8 cellular contexts compared by ENCODE assay signal in the genomic region with DNA sequence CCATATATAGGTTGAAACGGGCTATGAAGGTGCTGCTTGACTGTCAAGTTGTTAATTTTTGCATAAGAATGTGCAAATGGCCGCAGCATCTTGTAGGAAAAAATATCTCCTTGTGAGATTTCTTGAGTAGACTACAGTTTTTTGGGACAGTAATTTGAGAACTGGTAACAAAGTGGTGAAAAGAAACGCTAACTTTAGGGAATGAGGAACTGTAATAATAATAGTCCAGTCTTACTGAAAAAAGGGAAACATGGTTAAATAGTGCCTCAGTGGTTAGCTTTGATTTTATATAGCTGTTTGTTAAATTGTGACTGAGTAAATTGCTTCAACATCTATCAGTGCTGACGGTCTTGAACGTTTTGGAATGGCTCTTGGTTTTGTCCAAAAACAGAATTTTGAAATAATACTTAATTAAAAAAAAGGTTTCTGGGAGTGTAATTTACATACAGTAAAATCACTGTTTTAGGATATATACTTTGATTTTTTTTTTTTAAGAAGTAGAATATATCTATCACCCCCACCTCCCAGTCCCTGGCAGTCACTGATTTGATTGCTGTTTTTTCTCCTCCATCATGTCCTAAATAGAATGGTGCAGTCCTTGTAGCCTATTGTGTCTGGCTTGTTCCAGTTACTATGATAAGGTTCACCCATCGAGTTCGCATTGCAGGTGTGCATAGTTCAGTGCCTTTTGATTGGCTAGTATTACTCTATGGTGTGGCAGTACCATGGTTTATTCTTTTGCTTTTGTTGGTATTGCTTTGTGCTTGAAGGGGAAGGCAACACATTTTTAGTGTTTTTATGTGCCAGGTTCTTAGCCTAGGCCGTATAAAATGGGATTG. TPM values are rescaled to one million over a fixed set of nuclear protein-coding genes. Genes with fewer than 3 reads are reported as not detected.
DNase-seq lines count a peak whose midpoint lies in the region; ATAC-seq and TF ChIP-seq lines count a peak whose summit lies in the region.

No MANE protein-coding gene starts in this region.

- DNase-seq in Calu3 (no peak), OCI-LY7 (ENCODE audit: low spot score) (peak; percentile 37), endodermal cell (no peak), neuronal stem cell (ENCODE audit: low spot score) (no peak), NCI-H446 treated with DMSO at 0.1 percent for 48 hours (lab: John Stamatoyannopoulos, UW) (no peak), dedifferentiated amniotic fluid mesenchymal stem cell (ENCODE audit: extremely low spot score) (no peak)

- WGBS in endodermal cell (ENCODE audit: insufficient coverage in 1 of 2, insufficient read length in 1 of 2), 2 experiments: 42 to 43% methylated on average over 3 to 8 of the region's 8 CpGs
- no CpG with 5 or more reads among the region's 8 CpGs for WGBS in neuronal stem cell (ENCODE audit: extremely low coverage in 2 of 2, insufficient read length in 2 of 2, insufficient replicate concordance in 1 of 2), 2 donors

- H2BK5ac ChIP-seq in neuronal stem cell (ENCODE audit: low read length): no peak overlapping the region

- H3K4me3 ChIP-seq in OCI-LY7 (ENCODE audit: low read depth, low read length, poor library complexity, severe bottlenecking): peak overlapping the region; percentile 92
- H3K4me3 ChIP-seq in endodermal cell (ENCODE audit: low read length): peak overlapping the region; percentile 88
- H3K4me3 ChIP-seq in neuronal stem cell (ENCODE audit: low read length in 2 of 2): peak overlapping the region in 1 of 2 donors; percentile 95

- H3K27me3 ChIP-seq in endodermal cell (ENCODE audit: control insufficient read depth, insufficient read depth, low read length, poor library complexity, severe bottlenecking) (no peaks in the 10 kb centered on the region), neuronal stem cell (ENCODE audit: control insufficient read depth in 3 of 3, insufficient read depth in 3 of 3, low read depth in 1 of 3, low read length in 3 of 3) (no peaks in the 10 kb centered on the region)

- POLR2A ChIA-PET in OCI-LY7 (lab: Charles Lee): interaction anchor here (0.5 to 1.9 kb wide), 2 partner anchors 17 to 268 kb away, joined by 3 to 10 read pairs; no protein-coding TSS in a partner anchor

- H2AK5ac ChIP-seq in neuronal stem cell (ENCODE audit: low read depth, low read length): no peak overlapping the region

- H3K27ac Mint-ChIP-seq in Calu3 (ENCODE audit: unreplicated experiment) (peak overlapping the region; percentile 93), endodermal cell (peak overlapping the region; percentile 53)

- ATAC-seq in HG02884 (IDR thresholded peaks at IDR 0.05; ENCODE audit: unreplicated experiment) (no peak), GM19324 (IDR thresholded peaks at IDR 0.05; ENCODE audit: low FRiP score, unreplicated experiment) (no peak)

- H3K27ac ChIP-seq in OCI-LY7 (ENCODE audit: low read depth, low read length, poor library complexity, severe bottlenecking): no peak overlapping the region
- no peak overlapping the region for H3K27ac ChIP-seq in endodermal cell (ENCODE audit: low read depth, low read length)
- H3K27ac ChIP-seq in neuronal stem cell (replicated peaks; ENCODE audit: low read length): no peak overlapping the region

- intact Hi-C loops in Calu3 (cut with micrococcal nuclease; ENCODE audit: unreplicated experiment): loop anchor here (10.0 kb wide), 1 partner anchor 129 kb away; a partner anchor contains a TSS
- intact Hi-C loops in OCI-LY7 (cut with micrococcal nuclease; ENCODE audit: unreplicated experiment): loop anchor here (10.0 kb wide), 3 partner anchors 1651 to 1851 kb away; a partner anchor contains a TSS

- H2BK12ac ChIP-seq in neuronal stem cell (ENCODE audit: low read length): no peak overlapping the region

- H3K4me2 ChIP-seq in OCI-LY7 (ENCODE audit: low read length) (peak overlapping the region; percentile 89), neuronal stem cell (ENCODE audit: insufficient read depth, low read length, poor library complexity, severe bottlenecking) (peak overlapping the region; percentile 20)

- no peak overlapping the region for H4K8ac ChIP-seq in neuronal stem cell (ENCODE audit: low read depth, low read length)

- no peak overlapping the region for H4K91ac ChIP-seq in neuronal stem cell (ENCODE audit: low read depth, low read length, poor library complexity)

- H3K4me1 Mint-ChIP-seq in Calu3 (ENCODE audit: low read depth, unreplicated experiment) (peaks cover 57% of the 10 kb centered on the region), endodermal cell (peaks cover 46% of the 10 kb centered on the region)

- H3K23ac ChIP-seq in neuronal stem cell (ENCODE audit: low read depth, low read length, poor library complexity): no peak overlapping the region

- no peaks in the 10 kb centered on the region for H3K9me3 Mint-ChIP-seq in Calu3 (ENCODE audit: low read depth, unreplicated experiment)
- H3K9me3 Mint-ChIP-seq in endodermal cell: no peaks in the 10 kb centered on the region

- H3K14ac ChIP-seq in neuronal stem cell (ENCODE audit: low read length): no peak overlapping the region

- peak overlapping the region; percentile 95 for H3K9ac ChIP-seq in endodermal cell (ENCODE audit: extremely low read depth, low read length, poor library complexity, severe bottlenecking)
- no peak overlapping the region for H3K9ac ChIP-seq in neuronal stem cell (ENCODE audit: low read depth, low read length, poor library complexity)

- H3K4me3 Mint-ChIP-seq in Calu3 (ENCODE audit: low read depth, unreplicated experiment) (peak overlapping the region; percentile 80), endodermal cell (peak overlapping the region; percentile 91)

- peaks cover 77% of the 10 kb centered on the region for H3K79me2 ChIP-seq in OCI-LY7 (ENCODE audit: insufficient read depth, low read depth, low read length)

- no peaks in the 10 kb centered on the region for H3K27me3 Mint-ChIP-seq in Calu3 (ENCODE audit: unreplicated experiment)
- H3K27me3 Mint-ChIP-seq in endodermal cell (ENCODE audit: insufficient read depth): no peaks in the 10 kb centered on the region

- peaks cover 5% of the 10 kb centered on the region for H3K79me1 ChIP-seq in neuronal stem cell (ENCODE audit: low read depth, low read length)

- CTCF ChIA-PET in Calu3 (lab: Charles Lee) (interaction anchor here (1.0 kb wide), 1 partner anchor 85 kb away, joined by 3 read pairs; no protein-coding TSS in a partner anchor), OCI-LY7 (lab: Charles Lee; ENCODE audit: unreplicated experiment) (no interaction called here)

- no peak overlapping the region for H2BK15ac ChIP-seq in neuronal stem cell (ENCODE audit: low read length)

- no peak overlapping the region for H2BK120ac ChIP-seq in neuronal stem cell (ENCODE audit: low read depth, low read length)

- no TSS peak for BruUV-seq in Calu3 (replicated peaks; lab: Mats Ljungman, UMichigan)
- BruUV-seq in OCI-LY7 (replicated peaks; lab: Mats Ljungman, UMichigan): no TSS peak

- H2AFZ ChIP-seq in OCI-LY7 (ENCODE audit: low read length) (no peak overlapping the region), neuronal stem cell (ENCODE audit: low read length) (no peak overlapping the region)

- peaks cover 53% of the 10 kb centered on the region for H4K20me1 ChIP-seq in OCI-LY7 (ENCODE audit: insufficient read depth, low read length)

- H3K36me3 ChIP-seq in OCI-LY7 (ENCODE audit: insufficient read depth, low read length): peaks cover 67% of the 10 kb centered on the region
- H3K36me3 ChIP-seq in endodermal cell (ENCODE audit: control insufficient read depth, insufficient read depth, low read length): peaks cover 58% of the 10 kb centered on the region
- peaks cover 5 to 66% of the 10 kb centered on the region in 2 donors for H3K36me3 ChIP-seq in neuronal stem cell (replicated peaks in 1 of 2; ENCODE audit: control insufficient read depth in 2 of 2, insufficient read depth in 2 of 2, low read length in 2 of 2)

- H3K36me3 Mint-ChIP-seq in Calu3 (ENCODE audit: insufficient read depth, unreplicated experiment) (peaks cover 92% of the 10 kb centered on the region), endodermal cell (ENCODE audit: low read depth) (peaks cover 47% of the 10 kb centered on the region)

- H3K18ac ChIP-seq in neuronal stem cell (ENCODE audit: low read length): no peak overlapping the region

- H3K9me2 ChIP-seq in OCI-LY7 (ENCODE audit: insufficient read depth, low read length): no peaks in the 10 kb centered on the region

- TF ChIP-seq CTCF in Calu3 (IDR thresholded peaks at IDR 0.05; ENCODE audit: unreplicated experiment) (no peak), OCI-LY7 (conservative IDR thresholded peaks at IDR 0.05; ENCODE audit: low read length) (no peak), endodermal cell (conservative IDR thresholded peaks at IDR 0.05) (no peak)

- H3K9me3 ChIP-seq in OCI-LY7 (ENCODE audit: low read length) (no peaks in the 10 kb centered on the region), endodermal cell (ENCODE audit: control insufficient read depth, low read length) (no peaks in the 10 kb centered on the region), neuronal stem cell (replicated peaks in 1 of 2; ENCODE audit: control insufficient read depth in 2 of 2, insufficient read depth in 1 of 2, low read depth in 1 of 2, low read length in 2 of 2) (peaks cover 0 to 2% of the 10 kb centered on the region in 2 donors)

- no peak overlapping the region for H3K4ac ChIP-seq in neuronal stem cell (ENCODE audit: low read length)

- H3K4me1 ChIP-seq in OCI-LY7 (ENCODE audit: insufficient read depth, low read length, poor library complexity, severe bottlenecking): peaks cover 55% of the 10 kb centered on the region
- peaks cover 10% of the 10 kb centered on the region for H3K4me1 ChIP-seq in endodermal cell (ENCODE audit: control insufficient read depth, insufficient read depth, low read length)
- H3K4me1 ChIP-seq in neuronal stem cell (ENCODE audit: control insufficient read depth in 2 of 2, insufficient read depth in 1 of 2, low read depth in 1 of 2, low read length in 2 of 2): peaks cover 7 to 15% of the 10 kb centered on the region in 2 donors

RNA-seq across cellular contexts. Expression of a gene that starts 2.8 kb away (rescaled TPM):
- total RNA-seq in Calu3 (2022): 57.1 and 59.6 TPM in 2 replicates
- total RNA-seq in OCI-LY7 (2014; rRNA removed; shearing (Covaris generic)): 50.9 and 51.5 TPM in 2 replicates
- 71.5 and 77.9 TPM in 2 replicates for total RNA-seq in OCI-LY7 (2022)
- 10 to 100 TPM; 60.9 to 68.5 TPM for total RNA-seq in endodermal cell
- polyA plus RNA-seq in endodermal cell (2013, experiment 1 of 2): 34.8 TPM
- polyA plus RNA-seq in endodermal cell (2013, experiment 2 of 2): 35.4 TPM
- 25.7 TPM for polyA plus RNA-seq in neuronal stem cell (2013, experiment 1 of 2)
- polyA plus RNA-seq in neuronal stem cell (2013, experiment 2 of 2): 27.4 TPM
